ENCODE assay signal across 1 cellular context in genomic region chr14:39432619-39433451, GRCh38.
TF ChIP-seq lines count a peak whose summit lies in the region.

No MANE protein-coding gene starts in this region.

TF ChIP-seq in HEK293, 187 proteins besides CTCF, POLR2A, EP300 and RAD21 (continued from another document and continues in another):
- peak; percentile 82 for TF ChIP-seq PATZ1 (tag by site-specific recombination; IDR thresholded peaks at IDR 0.05)
- TF ChIP-seq ZNF2 (tag by site-specific recombination; IDR thresholded peaks at IDR 0.05), result peak; percentile 19; the same call in 1 of the 2 replicates
- no peak for TF ChIP-seq ZNF510 (tag by site-specific recombination; IDR thresholded peaks at IDR 0.05; ENCODE audit: insufficient replicate concordance)
- TF ChIP-seq ZNF335 (tag by site-specific recombination; conservative IDR thresholded peaks at IDR 0.05), result peak; percentile 88
- no peak for TF ChIP-seq ZNF596 (tag by site-specific recombination; IDR thresholded peaks at IDR 0.05)
- TF ChIP-seq KLF9 (tag by site-specific recombination; IDR thresholded peaks at IDR 0.05; ENCODE audit: low read depth), result peak; percentile 79
- TF ChIP-seq PRDM10 (tag by site-specific recombination; IDR thresholded peaks at IDR 0.05), result peak; percentile 79
- no peak for TF ChIP-seq ZNF140 (tag by site-specific recombination; IDR thresholded peaks at IDR 0.05)
- peak; percentile 27; the same call in 1 of the 2 replicates for TF ChIP-seq GFI1B (tag by site-specific recombination; IDR thresholded peaks at IDR 0.05)
- TF ChIP-seq KLF8 (tag by site-specific recombination; IDR thresholded peaks at IDR 0.05), result peak; percentile 65
- no peak for TF ChIP-seq ZNF692 (tag by site-specific recombination; IDR thresholded peaks at IDR 0.05)
- peak; percentile 35; the same call in 1 of the 2 replicates for TF ChIP-seq SP7 (tag by site-specific recombination; IDR thresholded peaks at IDR 0.05)
- no peak for TF ChIP-seq ZNF121 (tag by site-specific recombination; IDR thresholded peaks at IDR 0.05)
- peak; percentile 98 for TF ChIP-seq ZBTB8A (tag by site-specific recombination; IDR thresholded peaks at IDR 0.05)
- no peak for TF ChIP-seq ZNF148 (tag by site-specific recombination; IDR thresholded peaks at IDR 0.05; ENCODE audit: borderline replicate concordance)
- TF ChIP-seq ZNF624 (tag by site-specific recombination; IDR thresholded peaks at IDR 0.05), result no peak
- no peak for TF ChIP-seq ZNF704 (tag by site-specific recombination; IDR thresholded peaks at IDR 0.05)
- TF ChIP-seq ZSCAN5A (tag by site-specific recombination; IDR thresholded peaks at IDR 0.05), result no peak
- TF ChIP-seq ZNF239 (tag by site-specific recombination; IDR thresholded peaks at IDR 0.05), result no peak
- no peak for TF ChIP-seq ZNF350 (tag by site-specific recombination; IDR thresholded peaks at IDR 0.05)
- TF ChIP-seq ZNF391 (tag by site-specific recombination; IDR thresholded peaks at IDR 0.05; ENCODE audit: borderline replicate concordance, low read depth), result no peak
- peak; percentile 10; the same call in 1 of the 2 replicates for TF ChIP-seq MZF1 (tag by site-specific recombination; IDR thresholded peaks at IDR 0.05; ENCODE audit: borderline replicate concordance)
- TF ChIP-seq ZNF138 (tag by site-specific recombination; IDR thresholded peaks at IDR 0.05; ENCODE audit: borderline replicate concordance), result no peak
- TF ChIP-seq ZNF302 (tag by site-specific recombination; IDR thresholded peaks at IDR 0.05; ENCODE audit: low read depth), result no peak
- no peak for TF ChIP-seq ATF2 (tag by site-specific recombination; IDR thresholded peaks at IDR 0.05; ENCODE audit: low read depth)
- TF ChIP-seq ZNF132 (tag by site-specific recombination; IDR thresholded peaks at IDR 0.05; ENCODE audit: borderline replicate concordance), result no peak
- no peak for TF ChIP-seq MEIS1 (CRISPR knock-in tag; IDR thresholded peaks at IDR 0.05; ENCODE audit: borderline replicate concordance)
- no peak for TF ChIP-seq PRDM2 (tag by site-specific recombination; IDR thresholded peaks at IDR 0.05; ENCODE audit: borderline replicate concordance)
- TF ChIP-seq PBX3 (CRISPR knock-in tag; IDR thresholded peaks at IDR 0.05), result no peak
- no peak for TF ChIP-seq ZNF76 (tag by site-specific recombination; IDR thresholded peaks at IDR 0.05; ENCODE audit: borderline replicate concordance, low read depth)
- TF ChIP-seq YY1 (tag by site-specific recombination; IDR thresholded peaks at IDR 0.05), result no peak
- TF ChIP-seq KLF7 (tag by site-specific recombination; IDR thresholded peaks at IDR 0.05; ENCODE audit: borderline replicate concordance), result no peak; the same call in 1 of the 2 replicates
- TF ChIP-seq ZSCAN4 (tag by site-specific recombination; IDR thresholded peaks at IDR 0.05), result no peak
